Comparison of ENCODE assay signal across 23 cellular contexts in the genomic region with DNA sequence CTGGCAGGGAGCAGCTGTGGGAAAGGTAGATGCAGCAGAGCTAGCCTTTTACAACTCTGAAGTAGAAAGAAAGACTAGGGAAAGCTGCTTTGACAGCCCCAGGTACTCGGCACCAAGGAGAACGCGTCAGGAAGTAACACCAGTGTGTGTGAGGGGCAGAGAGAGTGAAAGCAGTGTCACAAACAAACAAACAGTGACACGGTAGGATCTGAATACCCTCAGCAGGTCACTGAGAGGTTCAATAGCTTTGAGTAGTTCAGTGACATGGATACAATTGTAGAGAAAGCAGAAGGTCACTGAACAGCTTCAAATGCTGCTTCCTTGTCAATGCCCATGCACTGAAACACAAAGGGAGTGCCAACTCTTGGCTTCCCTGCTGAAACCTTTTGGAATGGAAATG.
DNase-seq lines count a peak whose midpoint lies in the region; ATAC-seq and TF ChIP-seq lines count a peak whose summit lies in the region.
"Had no signal": no experiment of that assay in that cellular context is flagged by ENCODE, and none has a peak within 500 bp of the region (broad histone marks: within the 10 kb centered on the region; RNA-seq: fewer than 3 reads in every experiment).

No MANE protein-coding gene starts in this region.

- H3K4me3 ChIP-seq in iPS-15b (ENCODE audit: low read depth, low read length): peak overlapping the region; percentile 1
- H3K4me3 ChIP-seq in neuronal stem cell (ENCODE audit: low read length in 2 of 2): no peak overlapping the region
- H3K4me3 ChIP-seq in body of pancreas: no peak overlapping the region
- H3K4me3 ChIP-seq: BLaER1 treated with 17β-estradiol and CSF1 and Interleukin-3, amounts not matched to agents 10 nM and 100 nM; GM12878; SJSA1 had no signal

- H3K27me3 ChIP-seq in iPS-15b (ENCODE audit: control insufficient read depth, insufficient read depth, low read length) (no peaks in the 10 kb centered on the region), neuronal stem cell (ENCODE audit: control insufficient read depth in 3 of 3, insufficient read depth in 3 of 3, low read depth in 1 of 3, low read length in 3 of 3) (peaks cover 0 to 10% (median 0%) of the 10 kb centered on the region in 3 experiments), body of pancreas (no peaks in the 10 kb centered on the region)
- H3K27me3 ChIP-seq: BLaER1 treated with 17β-estradiol and CSF1 and Interleukin-3, amounts not matched to agents 10 nM and 100 nM; SJSA1 had no signal

- no peak overlapping the region for H3K4ac ChIP-seq in neuronal stem cell (ENCODE audit: low read length)

- H3K4me1 ChIP-seq in iPS-15b (ENCODE audit: control insufficient read depth, insufficient read depth, low read length) (peaks cover 15% of the 10 kb centered on the region), neuronal stem cell (ENCODE audit: control insufficient read depth in 2 of 2, insufficient read depth in 1 of 2, low read depth in 1 of 2, low read length in 2 of 2) (peaks cover 8 to 14% of the 10 kb centered on the region in 2 donors), body of pancreas (no peaks in the 10 kb centered on the region)
- H3K4me1 ChIP-seq: BLaER1 treated with 17β-estradiol and CSF1 and Interleukin-3, amounts not matched to agents 10 nM and 100 nM; SJSA1 had no signal

- DNase-seq in NCI-H2227 (lab: John Stamatoyannopoulos, UW; ENCODE audit: unreplicated experiment): peak; percentile 15
- no peak for DNase-seq in NCI-H2227 treated with DMSO at 0.1 percent for 48 hours (lab: John Stamatoyannopoulos, UW)
- peak; percentile 25 for DNase-seq in dermis blood vessel endothelial cell
- DNase-seq in neuronal stem cell (ENCODE audit: low spot score): peak; percentile 63
- no peak for DNase-seq in NCI-H2107 treated with DMSO at 0.1 percent for 48 hours (lab: John Stamatoyannopoulos, UW; ENCODE audit: unreplicated experiment)
- no peak for DNase-seq in body of pancreas
- DNase-seq: DMS153; EL; GOT3; IMR-90; MV-4-11; NCI-H1417 treated with DMSO at 0.1 percent for 48 hours; NCI-H2081; NCI-H226; NCI-H526 treated with DMSO at 0.1 percent for 48 hours; NK-92 treated with Interleukin-12 subunit alpha and Interleukin-12 subunit beta, amount 100 ng/mL, for 24 hours had no signal

- no peak overlapping the region for H4K91ac ChIP-seq in neuronal stem cell (ENCODE audit: low read depth, low read length, poor library complexity)

- no peak overlapping the region for H2BK5ac ChIP-seq in neuronal stem cell (ENCODE audit: low read length)

- intact Hi-C loops in body of pancreas (cut with DNase I): no loop called here

- no peak overlapping the region for H2BK15ac ChIP-seq in neuronal stem cell (ENCODE audit: low read length)

- H3K27ac ChIP-seq in neuronal stem cell (replicated peaks; ENCODE audit: low read length): peak overlapping the region; percentile 6
- H3K27ac ChIP-seq in body of pancreas: no peak overlapping the region
- H3K27ac ChIP-seq: 22Rv1; BLaER1 treated with 17β-estradiol and CSF1 and Interleukin-3, amounts not matched to agents 10 nM and 100 nM; RWPE1; SJSA1 had no signal

- no peaks in the 10 kb centered on the region for H3K9me3 ChIP-seq in iPS-15b (ENCODE audit: control insufficient read depth, insufficient read depth, low read length)
- no peaks in the 10 kb centered on the region for H3K9me3 ChIP-seq in neuronal stem cell (replicated peaks in 1 of 2; ENCODE audit: control insufficient read depth in 2 of 2, insufficient read depth in 1 of 2, low read depth in 1 of 2, low read length in 2 of 2)
- H3K9me3 ChIP-seq in body of pancreas: no peaks in the 10 kb centered on the region
- H3K9me3 ChIP-seq: BLaER1 treated with 17β-estradiol and CSF1 and Interleukin-3, amounts not matched to agents 10 nM and 100 nM; SJSA1 had no signal

- no peak overlapping the region for H4K8ac ChIP-seq in neuronal stem cell (ENCODE audit: low read depth, low read length)

- ATAC-seq in HG03469 (IDR thresholded peaks at IDR 0.05; ENCODE audit: unreplicated experiment) (no peak), body of pancreas (no peak)
- ATAC-seq: GM12878 had no signal

- H3K4me2 ChIP-seq in neuronal stem cell (ENCODE audit: insufficient read depth, low read length, poor library complexity, severe bottlenecking): no peak overlapping the region
- H3K4me2 ChIP-seq: BLaER1 treated with 17β-estradiol and CSF1 and Interleukin-3, amounts not matched to agents 10 nM and 100 nM had no signal

- no peak overlapping the region for H3K9ac ChIP-seq in iPS-15b (ENCODE audit: low read depth, low read length)
- H3K9ac ChIP-seq in neuronal stem cell (ENCODE audit: low read depth, low read length, poor library complexity): no peak overlapping the region
- H3K9ac ChIP-seq: BLaER1 treated with 17β-estradiol and CSF1 and Interleukin-3, amounts not matched to agents 10 nM and 100 nM had no signal

- H3K23ac ChIP-seq in neuronal stem cell (ENCODE audit: low read depth, low read length, poor library complexity): no peak overlapping the region

- no peak overlapping the region for H2BK12ac ChIP-seq in neuronal stem cell (ENCODE audit: low read length)

- H2AFZ ChIP-seq in neuronal stem cell (ENCODE audit: low read length): no peak overlapping the region

- no peak overlapping the region for H2BK120ac ChIP-seq in neuronal stem cell (ENCODE audit: low read depth, low read length)

- TF ChIP-seq POLR2A in body of pancreas (IDR thresholded peaks at IDR 0.05): no peak

- H3K14ac ChIP-seq in neuronal stem cell (ENCODE audit: low read length): no peak overlapping the region

- no peak overlapping the region for H2AK5ac ChIP-seq in neuronal stem cell (ENCODE audit: low read depth, low read length)

- no CpG with 5 or more reads among the region's 4 CpGs for WGBS in neuronal stem cell (ENCODE audit: extremely low coverage in 2 of 2, insufficient read length in 2 of 2, insufficient replicate concordance in 1 of 2), 2 donors
- 70 to 77% methylated on average over 4 of the region's 4 CpGs for WGBS in body of pancreas, 2 donors

- H3K18ac ChIP-seq in neuronal stem cell (ENCODE audit: low read length): no peak overlapping the region

- no peaks in the 10 kb centered on the region for H3K79me1 ChIP-seq in neuronal stem cell (ENCODE audit: low read depth, low read length)

- no peak for TF ChIP-seq CTCF in body of pancreas (IDR thresholded peaks at IDR 0.05)

- H3K36me3 ChIP-seq in iPS-15b (ENCODE audit: control insufficient read depth, insufficient read depth, low read length): no peaks in the 10 kb centered on the region
- peaks cover 2 to 61% of the 10 kb centered on the region in 2 donors for H3K36me3 ChIP-seq in neuronal stem cell (replicated peaks in 1 of 2; ENCODE audit: control insufficient read depth in 2 of 2, insufficient read depth in 2 of 2, low read length in 2 of 2)
- peaks cover 0 to 7% of the 10 kb centered on the region in 2 donors for H3K36me3 ChIP-seq in body of pancreas (replicated peaks in 1 of 2; ENCODE audit: insufficient read depth in 1 of 2, low read depth in 2 of 2)

Comparison
In these comparisons a context has a peak if more than half of its experiments do, and no peak if none do; other contexts are left out.
1. DNase-seq: peak in NCI-H2227 (single experiment), dermis blood vessel endothelial cell (single experiment) and neuronal stem cell (single experiment); none in NCI-H2227 treated with DMSO at 0.1 percent for 48 hours (single experiment), NCI-H2107 treated with DMSO at 0.1 percent for 48 hours (single experiment) and body of pancreas (0 of 4).